In the genomic region with DNA sequence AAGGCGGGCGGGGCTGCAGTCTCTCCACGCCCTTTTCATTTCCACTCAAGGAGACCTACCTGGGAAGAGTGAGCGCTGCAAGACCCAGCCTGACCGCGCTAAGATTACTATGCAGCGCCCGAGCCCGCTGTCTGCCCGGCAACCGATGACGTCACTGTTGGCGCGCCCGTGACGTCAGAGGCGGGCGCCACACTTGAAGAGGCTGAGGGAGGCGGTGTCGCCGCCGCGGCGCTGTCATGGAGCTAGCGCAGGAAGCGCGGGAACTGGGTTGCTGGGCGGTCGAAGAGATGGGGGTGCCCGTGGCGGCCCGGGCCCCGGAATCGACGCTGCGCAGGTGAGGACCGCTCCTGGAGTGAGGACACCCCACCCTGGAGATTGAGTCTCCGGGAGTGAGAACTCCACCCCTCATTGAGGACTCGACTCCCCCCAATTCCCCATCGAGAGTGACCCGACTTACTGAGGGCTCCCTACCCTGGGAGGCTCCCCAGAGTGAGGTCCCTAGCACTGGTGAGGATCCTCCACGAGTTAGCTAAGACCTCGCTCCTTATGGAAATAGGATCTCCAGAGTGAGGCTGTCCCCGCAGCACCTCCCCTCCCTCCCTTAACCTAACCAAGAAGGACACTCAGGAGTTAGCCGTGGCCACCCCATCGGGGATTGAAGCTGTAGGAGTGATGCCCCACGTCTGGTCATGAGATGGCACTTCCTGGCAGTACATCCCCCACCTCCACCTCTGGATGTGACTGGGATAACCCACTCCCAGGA, we compare ENCODE assay signal across 8 cellular contexts. TPM values are rescaled to one million over a fixed set of nuclear protein-coding genes. Genes with fewer than 3 reads are reported as not detected.
A peak's percentile ranks its signal among the peaks of the same experiment; 100 is the strongest.
DNase-seq lines count a peak whose midpoint lies in the region; ATAC-seq, FAIRE-seq and TF ChIP-seq lines count a peak whose summit lies in the region.

A gene with protein sequence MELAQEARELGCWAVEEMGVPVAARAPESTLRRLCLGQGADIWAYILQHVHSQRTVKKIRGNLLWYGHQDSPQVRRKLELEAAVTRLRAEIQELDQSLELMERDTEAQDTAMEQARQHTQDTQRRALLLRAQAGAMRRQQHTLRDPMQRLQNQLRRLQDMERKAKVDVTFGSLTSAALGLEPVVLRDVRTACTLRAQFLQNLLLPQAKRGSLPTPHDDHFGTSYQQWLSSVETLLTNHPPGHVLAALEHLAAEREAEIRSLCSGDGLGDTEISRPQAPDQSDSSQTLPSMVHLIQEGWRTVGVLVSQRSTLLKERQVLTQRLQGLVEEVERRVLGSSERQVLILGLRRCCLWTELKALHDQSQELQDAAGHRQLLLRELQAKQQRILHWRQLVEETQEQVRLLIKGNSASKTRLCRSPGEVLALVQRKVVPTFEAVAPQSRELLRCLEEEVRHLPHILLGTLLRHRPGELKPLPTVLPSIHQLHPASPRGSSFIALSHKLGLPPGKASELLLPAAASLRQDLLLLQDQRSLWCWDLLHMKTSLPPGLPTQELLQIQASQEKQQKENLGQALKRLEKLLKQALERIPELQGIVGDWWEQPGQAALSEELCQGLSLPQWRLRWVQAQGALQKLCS (plus strand): TSS at position 177 of the 763 bp plus-strand sequence. CDS start 60 bp downstream, at position 237.

- 0 to 1% (median 1%) methylated on average over 23 to 47 of the region's 47 CpGs for WGBS in heart left ventricle, 4 donors

- ATAC-seq in HG02852 (IDR thresholded peaks at IDR 0.05; ENCODE audit: unreplicated experiment) (peak; percentile 79), heart left ventricle (peak; percentile 95 to 99 (median 98)), upper lobe of right lung (peak; percentile 93)

- DNase-seq in GM12892 (ENCODE audit: insufficient read length), result peak; percentile 90
- peak; percentile 90 for DNase-seq in NCI-H1694 (lab: John Stamatoyannopoulos, UW)
- DNase-seq in amniotic epithelial cell (ENCODE audit: low read depth), result peak; percentile 79
- peak; percentile 90 to 96 (median 93) for DNase-seq in heart left ventricle
- peak; percentile 85 to 99 (median 93) for DNase-seq in posterior cingulate gyrus
- DNase-seq in upper lobe of right lung, result peak; percentile 95

- H3K4me1 ChIP-seq in heart left ventricle (peaks cover 0 to 22% (median 10%) of the 10 kb centered on the region in 12 donors), upper lobe of right lung (peaks cover 5% of the 10 kb centered on the region)

- peak within 1 kb of the TSS; percentile 6 to 79 (median 50) for H3K27ac ChIP-seq in heart left ventricle
- peak within 1 kb of the TSS; percentile 71 for H3K27ac ChIP-seq in upper lobe of right lung

- peak within 1 kb of the TSS; percentile 43 to 93 (median 74) for H3K4me3 ChIP-seq in heart left ventricle
- peak within 1 kb of the TSS; percentile 78 for H3K4me3 ChIP-seq in upper lobe of right lung

- H3K27me3 ChIP-seq in heart left ventricle, result no peaks in the 10 kb centered on the region
- H3K27me3 ChIP-seq in upper lobe of right lung, result no peaks in the 10 kb centered on the region

- peak; percentile 100 for FAIRE-seq in GM12892 (lab: Jason Lieb, UNC)

- peaks cover 0 to 20% (median 0%) of the 10 kb centered on the region in 9 donors for H3K36me3 ChIP-seq in heart left ventricle
- no peaks in the 10 kb centered on the region for H3K36me3 ChIP-seq in upper lobe of right lung

- TF ChIP-seq POLR2A in GM12892 (IDR thresholded peaks at IDR 0.05; ENCODE audit: low read depth, low read length) (peak; percentile 83), heart left ventricle (IDR thresholded peaks at IDR 0.05) (peak in 1 of 2 donors; percentile 41)

- intact Hi-C loops in T-helper 1 cell treated with Interleukin-12 subunit alpha and Interleukin-12 subunit beta and Interleukin-4 antibody, amounts not matched to agents 30 ng/mL and 1 ng/mL, for 36 hours (cut with micrococcal nuclease), result loop anchor here (1.0 kb wide), 10 partner anchors 16 to 146 kb away; a partner anchor contains a TSS
- intact Hi-C loops in heart left ventricle (cut with DNase I), result loop anchor here in 5 of 10 donors (1.0 to 10.0 kb wide), 3 partner anchors 16 to 68 kb away; a partner anchor contains a TSS
- intact Hi-C loops in posterior cingulate gyrus (cut with DNase I), result loop anchor here (2.0 kb wide), 1 partner anchor 16 kb away; a partner anchor contains a TSS
- intact Hi-C loops in upper lobe of right lung (cut with DNase I), result no loop called here

- TF ChIP-seq CTCF in heart left ventricle (IDR thresholded peaks at IDR 0.05), result peak in 3 of 12 donors; percentile 8 to 14 (median 13)
- TF ChIP-seq CTCF in upper lobe of right lung (IDR thresholded peaks at IDR 0.05), result no peak

- H3K9me3 ChIP-seq in heart left ventricle, result peaks cover 0 to 11% (median 0%) of the 10 kb centered on the region in 12 donors
- H3K9me3 ChIP-seq in upper lobe of right lung, result no peaks in the 10 kb centered on the region

RNA-seq across cellular contexts. Expression of the gene that starts here (rescaled TPM):
- 18.1 TPM for polyA plus RNA-seq in GM12892 (2012; ENCODE audit: missing spikeins)
- 39.7 and 41.3 TPM in 2 replicates for total RNA-seq in T-helper 1 cell treated with Interleukin-12 subunit alpha and Interleukin-12 subunit beta and Interleukin-4 antibody, amounts not matched to agents 30 ng/mL and 1 ng/mL, for 36 hours
- 1 to 10 TPM; 1.9 to 9.0 (median 3.9) TPM for total RNA-seq in heart left ventricle
- 1 to 10 TPM; 3.8 to 4.9 TPM for polyA plus RNA-seq in heart left ventricle
- total RNA-seq in upper lobe of right lung, result 8.9 TPM

Comparison
In these comparisons a context has a peak if more than half of its experiments do, and no peak if none do; other contexts are left out.
1. Peak in every context shown above with its lines: DNase-seq, ATAC-seq, H3K4me3 ChIP-seq and H3K27ac ChIP-seq.